8 cellular contexts compared by ENCODE assay signal in the genomic region with DNA sequence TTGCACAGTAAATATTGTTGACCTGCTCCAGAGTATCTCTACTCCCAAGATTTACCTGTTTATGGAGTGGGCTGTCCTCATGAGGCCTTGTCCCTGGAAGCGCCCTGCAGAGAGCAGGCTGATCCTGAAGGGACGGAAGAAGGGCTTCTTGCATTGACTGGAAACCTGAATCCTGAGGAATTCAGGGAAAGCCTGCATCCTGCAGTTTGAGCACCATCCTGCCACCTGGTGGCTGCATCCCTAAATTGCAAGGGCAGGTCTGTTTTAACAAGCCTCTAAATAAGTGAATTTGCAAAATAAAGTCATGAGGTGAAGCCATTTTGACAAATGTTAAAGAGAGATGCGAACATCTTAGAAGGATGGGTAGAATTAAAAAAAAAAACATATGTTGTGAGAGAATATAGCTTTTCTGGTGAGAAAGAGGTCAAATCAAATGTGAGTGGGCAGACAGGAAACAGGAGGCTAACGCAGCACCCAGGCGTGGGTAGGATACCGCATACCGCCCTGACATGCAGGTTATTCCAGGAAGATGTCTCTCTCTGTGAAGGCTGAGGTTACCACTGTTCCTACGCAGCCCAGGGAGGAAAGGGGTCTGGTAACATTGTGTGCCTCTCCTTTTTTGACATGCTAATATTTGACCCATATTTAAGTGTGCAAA.
DNase-seq lines count a peak whose midpoint lies in the region; ATAC-seq and TF ChIP-seq lines count a peak whose summit lies in the region.

No MANE protein-coding gene starts in this region.

- peak; percentile 82 for TF ChIP-seq CTCF in GM12873 (IDR thresholded peaks at IDR 0.05; ENCODE audit: insufficient read depth, low read depth, low read length, missing control alignments)
- TF ChIP-seq CTCF in gastroesophageal sphincter (IDR thresholded peaks at IDR 0.05) = peak in 3 of 4 experiments; percentile 14 to 35 (median 22)

- TF ChIP-seq POLR2A in gastroesophageal sphincter (IDR thresholded peaks at IDR 0.05) = no peak

- H3K36me3 ChIP-seq in gastroesophageal sphincter = no peaks in the 10 kb centered on the region

- 78 to 88% methylated on average over 6 to 8 of the region's 8 CpGs for WGBS in gastroesophageal sphincter (ENCODE audit: low coverage in 1 of 2), 2 donors

- no peak overlapping the region for H3K4me3 ChIP-seq in gastroesophageal sphincter

- H3K9me3 ChIP-seq in gastroesophageal sphincter = no peaks in the 10 kb centered on the region

- no peak for TF ChIP-seq EP300 in gastroesophageal sphincter (IDR thresholded peaks at IDR 0.05)

- ATAC-seq in gastroesophageal sphincter = no peak
- ATAC-seq in GM21786 (IDR thresholded peaks at IDR 0.05; ENCODE audit: unreplicated experiment) = no peak

- peaks cover 0 to 9% (median 0%) of the 10 kb centered on the region in 3 donors for H3K4me1 ChIP-seq in gastroesophageal sphincter

- H3K27ac ChIP-seq in gastroesophageal sphincter = no peak overlapping the region

- DNase-seq in NCI-H69 (lab: John Stamatoyannopoulos, UW) (peak; percentile 1), DMS153 treated with DMSO at 0.1 percent for 48 hours (lab: John Stamatoyannopoulos, UW; ENCODE audit: unreplicated experiment) (no peak), NCI-H226 (no peak)
- peak; percentile 62 for DNase-seq in activated T-cell treated with anti-CD3 and anti-CD28 coated beads, Interleukin-2, amount 50 U/mL, for 1 hour
- peak; percentile 39 for DNase-seq in stimulated activated CD4-positive, alpha-beta T cell treated with anti-CD3 and anti-CD28 coated beads, Interleukin-12 subunit alpha, Interleukin-12 subunit beta, amount 100 ng/mL, for 4 hours

- no peaks in the 10 kb centered on the region for H3K27me3 ChIP-seq in gastroesophageal sphincter

Comparison
In these comparisons a context has a peak if more than half of its experiments do, and no peak if none do; other contexts are left out.
1. DNase-seq: peak in NCI-H69 (single experiment), activated T-cell treated with anti-CD3 and anti-CD28 coated beads, Interleukin-2, amount 50 U/mL, for 1 hour (single experiment) and stimulated activated CD4-positive, alpha-beta T cell treated with anti-CD3 and anti-CD28 coated beads, Interleukin-12 subunit alpha, Interleukin-12 subunit beta, amount 100 ng/mL, for 4 hours (single experiment); none in DMS153 treated with DMSO at 0.1 percent for 48 hours (single experiment) and NCI-H226 (single experiment).